20 cellular contexts compared by ENCODE assay signal in the genomic region with DNA sequence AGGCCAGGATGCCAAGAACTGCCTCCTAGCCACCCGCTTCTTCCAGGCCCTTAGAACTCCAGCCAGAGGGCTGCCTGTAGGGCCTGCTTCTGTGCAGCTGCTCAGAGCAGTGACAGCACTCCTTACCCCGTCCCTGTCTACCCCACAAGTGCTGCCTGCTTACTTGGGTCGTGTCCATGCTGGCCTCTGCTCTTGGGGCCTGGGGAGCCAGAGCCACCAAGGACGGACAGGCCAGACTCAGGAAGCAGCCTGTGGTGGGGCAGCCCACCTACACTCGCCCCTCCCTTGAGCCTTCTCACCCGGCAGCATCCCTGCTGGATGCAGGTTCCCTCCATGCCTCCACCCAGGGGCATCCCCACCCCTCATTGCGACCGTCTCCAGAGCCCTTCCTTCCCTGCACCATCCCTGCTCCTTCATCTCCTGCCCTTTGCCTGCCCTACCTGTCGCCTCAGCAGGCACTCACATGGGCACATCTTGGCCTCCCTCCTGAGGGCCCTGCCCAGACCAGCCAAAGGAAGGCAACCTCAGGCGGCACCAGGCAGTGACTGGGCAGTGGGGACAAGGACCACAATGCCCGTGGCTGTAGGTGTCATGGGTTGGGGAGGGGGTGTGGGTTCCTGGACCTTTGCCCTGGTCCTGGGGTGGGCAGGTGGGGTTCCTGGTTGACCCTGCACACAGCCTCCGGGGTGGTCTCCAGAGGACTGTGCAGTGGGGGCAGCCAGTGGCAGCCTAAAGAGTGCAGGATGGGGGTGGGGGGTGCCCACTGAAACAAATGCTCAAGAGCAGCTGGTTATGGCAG.
DNase-seq lines count a peak whose midpoint lies in the region; ATAC-seq, FAIRE-seq and TF ChIP-seq lines count a peak whose summit lies in the region.
"Had no signal": no experiment of that assay in that cellular context is flagged by ENCODE, and none has a peak within 500 bp of the region (broad histone marks: within the 10 kb centered on the region; RNA-seq: fewer than 3 reads in every experiment).

No MANE protein-coding gene starts in this region.

- peak overlapping the region; percentile 92 for H3K18ac ChIP-seq in neuronal stem cell (ENCODE audit: low read length)

- H3K9ac ChIP-seq in neuronal stem cell (ENCODE audit: low read depth, low read length, poor library complexity), result peak overlapping the region; percentile 56
- H3K9ac ChIP-seq: KMS-11 had no signal

- H3K4me3 Mint-ChIP-seq in activated T-helper 17 cell treated with anti-CD3 and anti-CD28 coated beads, Interleukin-2, amount 50 U/mL, for 72 hours, result no peak overlapping the region
- H3K4me3 Mint-ChIP-seq in WTC11, result no peak overlapping the region
- H3K4me3 Mint-ChIP-seq: CD4-positive, alpha-beta T cell had no signal

- H3K27ac ChIP-seq in neuronal stem cell (replicated peaks; ENCODE audit: low read length) (no peak overlapping the region), brain microvascular endothelial cell (no peak overlapping the region)
- H3K27ac ChIP-seq: KMS-11, PC-9, SJCRH30 had no signal

- peaks cover 0 to 3% of the 10 kb centered on the region in 2 donors for H3K9me3 ChIP-seq in neuronal stem cell (replicated peaks in 1 of 2; ENCODE audit: control insufficient read depth in 2 of 2, insufficient read depth in 1 of 2, low read depth in 1 of 2, low read length in 2 of 2)
- H3K9me3 ChIP-seq: SJCRH30 had no signal

- H3K23ac ChIP-seq in neuronal stem cell (ENCODE audit: low read depth, low read length, poor library complexity), result peak overlapping the region; percentile 96

- CTCF ChIA-PET in WTC11 (lab: Charles Lee), result no interaction called here

- no peak overlapping the region for H3K27ac Mint-ChIP-seq in activated T-helper 17 cell treated with anti-CD3 and anti-CD28 coated beads, Interleukin-2, amount 50 U/mL, for 72 hours
- H3K27ac Mint-ChIP-seq in WTC11, result no peak overlapping the region
- H3K27ac Mint-ChIP-seq: CD4-positive, alpha-beta T cell had no signal

- H3K4me3 ChIP-seq in neuronal stem cell (ENCODE audit: low read length in 2 of 2) (no peak overlapping the region), brain microvascular endothelial cell (ENCODE audit: low read depth, low read length) (no peak overlapping the region)
- H3K4me3 ChIP-seq: PC-9, SJCRH30 had no signal

- TF ChIP-seq CTCF in brain microvascular endothelial cell (IDR thresholded peaks at IDR 0.05; ENCODE audit: low read depth, low read length, missing control alignments) (no peak), WTC11 (IDR thresholded peaks at IDR 0.05) (no peak)

- DNase-seq in Right ventricle myocardium superior (peak; percentile 17), cardiac septum (ENCODE audit: low spot score) (no peak), neuronal stem cell (ENCODE audit: low spot score) (no peak), urothelium cell line (ENCODE audit: low spot score) (no peak), brain microvascular endothelial cell (no peak), WTC11 (ENCODE audit: low spot score) (no peak), left colon (no peak)
- DNase-seq: 8988T; CD4-positive, alpha-beta T cell; DMS153; GDM1; HCEC 1CT; NCI-H1417 treated with DMSO at 0.1 percent for 48 hours; NCI-H187 treated with DMSO at 0.1 percent for 48 hours; NCI-H226; NCI-H526; PC-9; SJCRH30 had no signal

- peaks cover 4% of the 10 kb centered on the region for H3K79me1 ChIP-seq in neuronal stem cell (ENCODE audit: low read depth, low read length)

- no peaks in the 10 kb centered on the region for H3K36me3 ChIP-seq in neuronal stem cell (replicated peaks in 1 of 2; ENCODE audit: control insufficient read depth in 2 of 2, insufficient read depth in 2 of 2, low read length in 2 of 2)
- H3K36me3 ChIP-seq in brain microvascular endothelial cell (replicated peaks), result no peaks in the 10 kb centered on the region
- H3K36me3 ChIP-seq: SJCRH30 had no signal

- ATAC-seq in Right ventricle myocardium superior (ENCODE audit: poor library complexity) (no peak), WTC11 (no peak), left colon (no peak)
- ATAC-seq in activated T-helper 17 cell treated with anti-CD3 and anti-CD28 coated beads, Interleukin-2, amount 50 U/mL, for 72 hours (replicated peaks), result peak; percentile 11

- peak overlapping the region; percentile 57 for H4K8ac ChIP-seq in neuronal stem cell (ENCODE audit: low read depth, low read length)

- POLR2A ChIA-PET in WTC11 (lab: Charles Lee), result no interaction called here

- WGBS in neuronal stem cell (ENCODE audit: extremely low coverage in 2 of 2, insufficient read length in 2 of 2, insufficient replicate concordance in 1 of 2), 2 donors, result no CpG with 5 or more reads among the region's 12 CpGs

- peak overlapping the region; percentile 67 for H4K91ac ChIP-seq in neuronal stem cell (ENCODE audit: low read depth, low read length, poor library complexity)

- no peaks in the 10 kb centered on the region for H3K9me3 Mint-ChIP-seq in activated T-helper 17 cell treated with anti-CD3 and anti-CD28 coated beads, Interleukin-2, amount 50 U/mL, for 72 hours
- H3K9me3 Mint-ChIP-seq in WTC11, result no peaks in the 10 kb centered on the region
- H3K9me3 Mint-ChIP-seq: CD4-positive, alpha-beta T cell had no signal

- H3K4me1 ChIP-seq in neuronal stem cell (ENCODE audit: control insufficient read depth in 2 of 2, insufficient read depth in 1 of 2, low read depth in 1 of 2, low read length in 2 of 2), result peaks cover 6 to 10% of the 10 kb centered on the region in 2 donors
- H3K4me1 ChIP-seq: SJCRH30 had no signal

- peak overlapping the region; percentile 97 for H2AK5ac ChIP-seq in neuronal stem cell (ENCODE audit: low read depth, low read length)

- in situ Hi-C loops in brain microvascular endothelial cell (cut with HindIII; ENCODE audit: low pct_ligation_motif_present, low sequenced_read_pairs), result no loop called here

- H2BK12ac ChIP-seq in neuronal stem cell (ENCODE audit: low read length), result peak overlapping the region; percentile 91

- H3K14ac ChIP-seq in neuronal stem cell (ENCODE audit: low read length), result peak overlapping the region; percentile 92

- no peaks in the 10 kb centered on the region for H3K4me1 Mint-ChIP-seq in activated T-helper 17 cell treated with anti-CD3 and anti-CD28 coated beads, Interleukin-2, amount 50 U/mL, for 72 hours
- peaks cover 14% of the 10 kb centered on the region for H3K4me1 Mint-ChIP-seq in WTC11

- no peaks in the 10 kb centered on the region for H3K27me3 Mint-ChIP-seq in activated T-helper 17 cell treated with anti-CD3 and anti-CD28 coated beads, Interleukin-2, amount 50 U/mL, for 72 hours
- H3K27me3 Mint-ChIP-seq in WTC11 (ENCODE audit: low read depth), result no peaks in the 10 kb centered on the region
- H3K27me3 Mint-ChIP-seq: CD4-positive, alpha-beta T cell had no signal

- H2AFZ ChIP-seq in neuronal stem cell (ENCODE audit: low read length), result no peak overlapping the region
- H2AFZ ChIP-seq: PC-9 had no signal

- H3K36me3 Mint-ChIP-seq in activated T-helper 17 cell treated with anti-CD3 and anti-CD28 coated beads, Interleukin-2, amount 50 U/mL, for 72 hours (ENCODE audit: low read depth), result no peaks in the 10 kb centered on the region
- H3K36me3 Mint-ChIP-seq in WTC11, result no peaks in the 10 kb centered on the region

- peak overlapping the region; percentile 99 for H2BK15ac ChIP-seq in neuronal stem cell (ENCODE audit: low read length)

- H3K4ac ChIP-seq in neuronal stem cell (ENCODE audit: low read length), result peak overlapping the region; percentile 93

- peak overlapping the region; percentile 67 for H2BK120ac ChIP-seq in neuronal stem cell (ENCODE audit: low read depth, low read length)

- intact Hi-C loops in Right ventricle myocardium superior (cut with DNase I), result no loop called here
- intact Hi-C loops in cardiac septum (cut with DNase I), result no loop called here
- intact Hi-C loops in left colon (cut with DNase I, micrococcal nuclease), result no loop called here

- H2BK5ac ChIP-seq in neuronal stem cell (ENCODE audit: low read length), result peak overlapping the region; percentile 71

- H3K27me3 ChIP-seq in neuronal stem cell (ENCODE audit: control insufficient read depth in 3 of 3, insufficient read depth in 3 of 3, low read depth in 1 of 3, low read length in 3 of 3), result peaks cover 0 to 2% (median 0%) of the 10 kb centered on the region in 3 experiments
- no peaks in the 10 kb centered on the region for H3K27me3 ChIP-seq in brain microvascular endothelial cell (replicated peaks)
- H3K27me3 ChIP-seq: SJCRH30 had no signal

- no peak overlapping the region for H3K4me2 ChIP-seq in neuronal stem cell (ENCODE audit: insufficient read depth, low read length, poor library complexity, severe bottlenecking)
- H3K4me2 ChIP-seq: KMS-11, PC-9 had no signal

- peak; percentile 55 for FAIRE-seq in urothelium cell line (lab: Jason Lieb, UNC)

TF ChIP-seq in WTC11, 78 proteins besides CTCF, POLR2A, EP300 and RAD21 (continues in another document):
- TF ChIP-seq, protein P1, sequence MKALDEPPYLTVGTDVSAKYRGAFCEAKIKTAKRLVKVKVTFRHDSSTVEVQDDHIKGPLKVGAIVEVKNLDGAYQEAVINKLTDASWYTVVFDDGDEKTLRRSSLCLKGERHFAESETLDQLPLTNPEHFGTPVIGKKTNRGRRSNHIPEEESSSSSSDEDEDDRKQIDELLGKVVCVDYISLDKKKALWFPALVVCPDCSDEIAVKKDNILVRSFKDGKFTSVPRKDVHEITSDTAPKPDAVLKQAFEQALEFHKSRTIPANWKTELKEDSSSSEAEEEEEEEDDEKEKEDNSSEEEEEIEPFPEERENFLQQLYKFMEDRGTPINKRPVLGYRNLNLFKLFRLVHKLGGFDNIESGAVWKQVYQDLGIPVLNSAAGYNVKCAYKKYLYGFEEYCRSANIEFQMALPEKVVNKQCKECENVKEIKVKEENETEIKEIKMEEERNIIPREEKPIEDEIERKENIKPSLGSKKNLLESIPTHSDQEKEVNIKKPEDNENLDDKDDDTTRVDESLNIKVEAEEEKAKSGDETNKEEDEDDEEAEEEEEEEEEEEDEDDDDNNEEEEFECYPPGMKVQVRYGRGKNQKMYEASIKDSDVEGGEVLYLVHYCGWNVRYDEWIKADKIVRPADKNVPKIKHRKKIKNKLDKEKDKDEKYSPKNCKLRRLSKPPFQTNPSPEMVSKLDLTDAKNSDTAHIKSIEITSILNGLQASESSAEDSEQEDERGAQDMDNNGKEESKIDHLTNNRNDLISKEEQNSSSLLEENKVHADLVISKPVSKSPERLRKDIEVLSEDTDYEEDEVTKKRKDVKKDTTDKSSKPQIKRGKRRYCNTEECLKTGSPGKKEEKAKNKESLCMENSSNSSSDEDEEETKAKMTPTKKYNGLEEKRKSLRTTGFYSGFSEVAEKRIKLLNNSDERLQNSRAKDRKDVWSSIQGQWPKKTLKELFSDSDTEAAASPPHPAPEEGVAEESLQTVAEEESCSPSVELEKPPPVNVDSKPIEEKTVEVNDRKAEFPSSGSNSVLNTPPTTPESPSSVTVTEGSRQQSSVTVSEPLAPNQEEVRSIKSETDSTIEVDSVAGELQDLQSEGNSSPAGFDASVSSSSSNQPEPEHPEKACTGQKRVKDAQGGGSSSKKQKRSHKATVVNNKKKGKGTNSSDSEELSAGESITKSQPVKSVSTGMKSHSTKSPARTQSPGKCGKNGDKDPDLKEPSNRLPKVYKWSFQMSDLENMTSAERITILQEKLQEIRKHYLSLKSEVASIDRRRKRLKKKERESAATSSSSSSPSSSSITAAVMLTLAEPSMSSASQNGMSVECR (CRISPR knock-in tag; IDR thresholded peaks at IDR 0.05; ENCODE audit: borderline replicate concordance), result no peak
- TF ChIP-seq FOXK1 (CRISPR knock-in tag; IDR thresholded peaks at IDR 0.05) (no peak), ZNF219 (CRISPR knock-in tag; IDR thresholded peaks at IDR 0.05; ENCODE audit: borderline replicate concordance) (no peak)
